Comparison of ENCODE assay signal across 8 cellular contexts in genomic region chr9:129988607-129989361, GRCh38. TPM values are rescaled to one million over a fixed set of nuclear protein-coding genes. Genes with fewer than 3 reads are reported as not detected.
DNase-seq lines count a peak whose midpoint lies in the region; ATAC-seq and TF ChIP-seq lines count a peak whose summit lies in the region.

No MANE protein-coding gene starts in this region.

- TF ChIP-seq CTCF in mesothelial cell of epicardium (IDR thresholded peaks at IDR 0.05; ENCODE audit: unreplicated experiment), result no peak

- DNase-seq in GM23248, result no peak
- peak; percentile 2 for DNase-seq in NCI-H226
- no peak for DNase-seq in mesothelial cell of epicardium (ENCODE audit: low spot score in 2 of 2, unreplicated experiment in 2 of 2)
- DNase-seq in NOMO-1 (lab: John Stamatoyannopoulos, UW; ENCODE audit: unreplicated experiment in 2 of 2), result no peak
- DNase-seq in GM03348 (ENCODE audit: low spot score), result no peak
- no peak for DNase-seq in dedifferentiated amniotic fluid mesenchymal stem cell (ENCODE audit: extremely low spot score)
- DNase-seq in ureter (ENCODE audit: low spot score), result no peak

- H3K27ac ChIP-seq in GM23248, result no peak overlapping the region

- peaks cover 5% of the 10 kb centered on the region for H3K9me3 Mint-ChIP-seq in mesothelial cell of epicardium

- no peak overlapping the region for H3K4me3 Mint-ChIP-seq in mesothelial cell of epicardium

- peaks cover 14% of the 10 kb centered on the region for H3K36me3 Mint-ChIP-seq in mesothelial cell of epicardium

- H2AFZ ChIP-seq in GM23248, result no peak overlapping the region

- no peaks in the 10 kb centered on the region for H3K27me3 Mint-ChIP-seq in mesothelial cell of epicardium (ENCODE audit: low read depth)

- no peak overlapping the region for H3K9ac ChIP-seq in GM23248

- no peaks in the 10 kb centered on the region for H3K27me3 ChIP-seq in GM23248 (replicated peaks; ENCODE audit: insufficient read depth)

- peaks cover 44% of the 10 kb centered on the region for H3K79me2 ChIP-seq in GM23248 (ENCODE audit: insufficient read depth)

- H3K4me2 ChIP-seq in GM23248 (ENCODE audit: unreplicated experiment), result peak overlapping the region; percentile 54

- 82% methylated on average over 9 of the region's 9 CpGs for WGBS in GM23248 (ENCODE audit: low coverage in 1 of 2, low lambda C conversion rate in 2 of 2, missing lambda C conversion rate in 2 of 2), 2 experiments

- no peaks in the 10 kb centered on the region for H3K36me3 ChIP-seq in GM23248 (ENCODE audit: low read depth)

- H3K4me1 ChIP-seq in GM23248 (ENCODE audit: insufficient read depth), result peaks cover 34% of the 10 kb centered on the region

- H3F3A ChIP-seq in GM23248 (ENCODE audit: insufficient read depth), result peaks cover 13% of the 10 kb centered on the region

- ATAC-seq in GM18858 (IDR thresholded peaks at IDR 0.05; ENCODE audit: unreplicated experiment), result peak; percentile 46

- H3K4me3 ChIP-seq in GM23248, result no peak overlapping the region

- H3K9me2 ChIP-seq in GM23248 (ENCODE audit: insufficient read depth), result no peaks in the 10 kb centered on the region

- H3K4me1 Mint-ChIP-seq in mesothelial cell of epicardium, result peaks cover 16% of the 10 kb centered on the region

- peak overlapping the region; percentile 33 for H3K27ac Mint-ChIP-seq in mesothelial cell of epicardium

- H4K20me1 ChIP-seq in GM23248 (ENCODE audit: insufficient read depth), result no peaks in the 10 kb centered on the region

- in situ Hi-C loops in GM23248 (cut with MboI), result no loop called here

- no peaks in the 10 kb centered on the region for H3K9me3 ChIP-seq in GM23248 (ENCODE audit: low read depth)

RNA-seq across cellular contexts. Expression of gene FNBP1, which starts 54.2 kb away (rescaled TPM):
- total RNA-seq in GM23248 (2014; rRNA removed; shearing (Covaris generic)), result 18.8 and 22.6 TPM in 2 replicates
- polyA plus RNA-seq in GM23248 (2016; fragmentation: Nextera tagmentation; extraction: Ambion mirVana), result 17.8 TPM in 2 replicates
- total RNA-seq in mesothelial cell of epicardium, result 48.3 to 52.4 TPM (median 49.9 TPM) in 3 replicates
- total RNA-seq in ureter, result 71.7 TPM
